In the genomic region with DNA sequence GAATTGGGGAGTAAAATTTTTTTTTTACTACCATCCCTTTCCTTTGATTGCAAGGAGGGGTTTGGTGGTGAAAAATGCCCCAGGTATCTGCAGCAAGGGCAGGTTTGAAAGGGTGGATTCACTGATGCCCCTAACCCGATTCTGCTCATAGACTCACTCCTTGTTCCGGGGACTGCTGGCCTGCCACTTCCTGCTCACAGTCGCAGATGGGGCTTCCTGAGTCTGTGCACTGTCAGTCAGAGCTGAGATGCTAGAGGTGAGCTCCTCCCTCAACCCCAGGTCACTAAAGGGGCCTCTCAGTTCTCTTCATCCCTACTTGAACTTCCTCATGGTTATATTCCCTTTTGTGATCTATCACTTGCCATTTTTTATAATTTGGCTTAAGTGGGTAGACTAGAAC, we compare ENCODE assay signal across 10 cellular contexts.
DNase-seq lines count a peak whose midpoint lies in the region; ATAC-seq and TF ChIP-seq lines count a peak whose summit lies in the region.
"Had no signal": no experiment of that assay in that cellular context is flagged by ENCODE, and none has a peak within 500 bp of the region (broad histone marks: within the 10 kb centered on the region; RNA-seq: fewer than 3 reads in every experiment).

No MANE protein-coding gene starts in this region.

- H3K27ac Mint-ChIP-seq in activated CD4-positive, alpha-beta T cell treated with anti-CD3 and anti-CD28 coated beads for 36 hours, result peak overlapping the region; percentile 48
- peak overlapping the region; percentile 6 for H3K27ac Mint-ChIP-seq in activated T-cell treated with anti-CD3 and anti-CD28 coated beads, Interleukin-2, amount 50 U/mL, for 24 hours
- H3K27ac Mint-ChIP-seq in stimulated activated effector memory CD8-positive, alpha-beta T cell treated with anti-CD3 and anti-CD28 coated beads, Interleukin-12 subunit alpha, Interleukin-12 subunit beta, amount 100 ng/mL, for 72 hours, result peak overlapping the region; percentile 81
- H3K27ac Mint-ChIP-seq: dendritic cell treated with granulocyte-macrophage colony-stimulating factor and Interleukin-4, amounts not matched to agents 40 ng/mL and 50 ng/mL, for 4 days had no signal

- intact Hi-C loops in activated CD4-positive, alpha-beta T cell treated with anti-CD3 and anti-CD28 coated beads for 36 hours (cut with DNase I, micrococcal nuclease), result no loop called here

- no peak for TF ChIP-seq CTCF in foreskin fibroblast (IDR thresholded peaks at IDR 0.05; ENCODE audit: low read depth, low read length)

- H3K9me3 Mint-ChIP-seq in activated CD4-positive, alpha-beta T cell treated with anti-CD3 and anti-CD28 coated beads for 36 hours (ENCODE audit: low read depth), result no peaks in the 10 kb centered on the region
- H3K9me3 Mint-ChIP-seq in activated T-cell treated with anti-CD3 and anti-CD28 coated beads, Interleukin-2, amount 50 U/mL, for 24 hours, result no peaks in the 10 kb centered on the region
- no peaks in the 10 kb centered on the region for H3K9me3 Mint-ChIP-seq in stimulated activated effector memory CD8-positive, alpha-beta T cell treated with anti-CD3 and anti-CD28 coated beads, Interleukin-12 subunit alpha, Interleukin-12 subunit beta, amount 100 ng/mL, for 72 hours
- H3K9me3 Mint-ChIP-seq: dendritic cell treated with granulocyte-macrophage colony-stimulating factor and Interleukin-4, amounts not matched to agents 40 ng/mL and 50 ng/mL, for 4 days had no signal

- ATAC-seq in activated CD4-positive, alpha-beta T cell treated with anti-CD3 and anti-CD28 coated beads for 36 hours, result peak; percentile 96
- ATAC-seq in HG03175 (IDR thresholded peaks at IDR 0.05; ENCODE audit: unreplicated experiment), result peak; percentile 71
- ATAC-seq in stimulated activated effector memory CD8-positive, alpha-beta T cell treated with anti-CD3 and anti-CD28 coated beads, Interleukin-12 subunit alpha, Interleukin-12 subunit beta, amount 100 ng/mL, for 72 hours, result peak; percentile 92

- DNase-seq in activated CD4-positive, alpha-beta T cell treated with anti-CD3 and anti-CD28 coated beads for 36 hours, result peak; percentile 56
- no peak for DNase-seq in activated CD4-positive, alpha-beta T cell treated with anti-CD3 and anti-CD28 coated beads for 1 hour
- no peak for DNase-seq in activated T-cell treated with anti-CD3 and anti-CD28 coated beads, Interleukin-2, amount 50 U/mL, for 24 hours
- DNase-seq in stimulated activated effector memory CD8-positive, alpha-beta T cell treated with anti-CD3 and anti-CD28 coated beads, Interleukin-12 subunit alpha, Interleukin-12 subunit beta, amount 100 ng/mL, for 72 hours (ENCODE audit: low spot score in 2 of 2), result peak in 1 of 2 donors; percentile 4
- DNase-seq in G401 (ENCODE audit: low spot score), result no peak
- DNase-seq in foreskin fibroblast, result no peak
- DNase-seq in medulla oblongata (ENCODE audit: extremely low spot score), result no peak
- DNase-seq: 8988T had no signal

- in situ Hi-C loops in G401 (cut with HindIII; ENCODE audit: low sequenced_read_pairs), result no loop called here

- CTCF ChIA-PET in activated CD4-positive, alpha-beta T cell treated with anti-CD3 and anti-CD28 coated beads for 36 hours (lab: Charles Lee), result interaction anchor here (0.7 kb wide), 1 partner anchor 342 kb away, joined by 4 read pairs; no protein-coding TSS in a partner anchor

- H3K4me3 ChIP-seq in foreskin fibroblast (ENCODE audit: low read depth in 1 of 2, low read length in 2 of 2), result no peak overlapping the region

- H3K4me1 Mint-ChIP-seq in activated CD4-positive, alpha-beta T cell treated with anti-CD3 and anti-CD28 coated beads for 36 hours, result peaks cover 25% of the 10 kb centered on the region
- H3K4me1 Mint-ChIP-seq in activated T-cell treated with anti-CD3 and anti-CD28 coated beads, Interleukin-2, amount 50 U/mL, for 24 hours (ENCODE audit: low read depth), result peaks cover 18% of the 10 kb centered on the region
- peaks cover 16% of the 10 kb centered on the region for H3K4me1 Mint-ChIP-seq in stimulated activated effector memory CD8-positive, alpha-beta T cell treated with anti-CD3 and anti-CD28 coated beads, Interleukin-12 subunit alpha, Interleukin-12 subunit beta, amount 100 ng/mL, for 72 hours

- no peaks in the 10 kb centered on the region for H3K27me3 Mint-ChIP-seq in activated CD4-positive, alpha-beta T cell treated with anti-CD3 and anti-CD28 coated beads for 36 hours
- no peaks in the 10 kb centered on the region for H3K27me3 Mint-ChIP-seq in activated T-cell treated with anti-CD3 and anti-CD28 coated beads, Interleukin-2, amount 50 U/mL, for 24 hours
- H3K27me3 Mint-ChIP-seq: dendritic cell treated with granulocyte-macrophage colony-stimulating factor and Interleukin-4, amounts not matched to agents 40 ng/mL and 50 ng/mL, for 4 days had no signal

- no peak overlapping the region for H3K4me3 Mint-ChIP-seq in activated CD4-positive, alpha-beta T cell treated with anti-CD3 and anti-CD28 coated beads for 36 hours
- H3K4me3 Mint-ChIP-seq in activated T-cell treated with anti-CD3 and anti-CD28 coated beads, Interleukin-2, amount 50 U/mL, for 24 hours, result no peak overlapping the region
- H3K4me3 Mint-ChIP-seq in stimulated activated effector memory CD8-positive, alpha-beta T cell treated with anti-CD3 and anti-CD28 coated beads, Interleukin-12 subunit alpha, Interleukin-12 subunit beta, amount 100 ng/mL, for 72 hours, result peak overlapping the region; percentile 1
- H3K4me3 Mint-ChIP-seq: dendritic cell treated with granulocyte-macrophage colony-stimulating factor and Interleukin-4, amounts not matched to agents 40 ng/mL and 50 ng/mL, for 4 days had no signal

- POLR2A ChIA-PET in activated CD4-positive, alpha-beta T cell treated with anti-CD3 and anti-CD28 coated beads for 36 hours (lab: Charles Lee), result no interaction called here

- peaks cover 20% of the 10 kb centered on the region for H3K36me3 Mint-ChIP-seq in activated CD4-positive, alpha-beta T cell treated with anti-CD3 and anti-CD28 coated beads for 36 hours (ENCODE audit: low read depth)
- peaks cover 46% of the 10 kb centered on the region for H3K36me3 Mint-ChIP-seq in activated T-cell treated with anti-CD3 and anti-CD28 coated beads, Interleukin-2, amount 50 U/mL, for 24 hours (ENCODE audit: low read depth)
- H3K36me3 Mint-ChIP-seq in stimulated activated effector memory CD8-positive, alpha-beta T cell treated with anti-CD3 and anti-CD28 coated beads, Interleukin-12 subunit alpha, Interleukin-12 subunit beta, amount 100 ng/mL, for 72 hours, result no peaks in the 10 kb centered on the region

Comparison
In these comparisons a context has a peak if more than half of its experiments do, and no peak if none do; other contexts are left out.
1. H3K27ac Mint-ChIP-seq: peak in every context shown above with its lines; median percentile 81 in stimulated activated effector memory CD8-positive, alpha-beta T cell treated with anti-CD3 and anti-CD28 coated beads, Interleukin-12 subunit alpha, Interleukin-12 subunit beta, amount 100 ng/mL, for 72 hours; 48 in activated CD4-positive, alpha-beta T cell treated with anti-CD3 and anti-CD28 coated beads for 36 hours; 6 in activated T-cell treated with anti-CD3 and anti-CD28 coated beads, Interleukin-2, amount 50 U/mL, for 24 hours.